In the genomic region with DNA sequence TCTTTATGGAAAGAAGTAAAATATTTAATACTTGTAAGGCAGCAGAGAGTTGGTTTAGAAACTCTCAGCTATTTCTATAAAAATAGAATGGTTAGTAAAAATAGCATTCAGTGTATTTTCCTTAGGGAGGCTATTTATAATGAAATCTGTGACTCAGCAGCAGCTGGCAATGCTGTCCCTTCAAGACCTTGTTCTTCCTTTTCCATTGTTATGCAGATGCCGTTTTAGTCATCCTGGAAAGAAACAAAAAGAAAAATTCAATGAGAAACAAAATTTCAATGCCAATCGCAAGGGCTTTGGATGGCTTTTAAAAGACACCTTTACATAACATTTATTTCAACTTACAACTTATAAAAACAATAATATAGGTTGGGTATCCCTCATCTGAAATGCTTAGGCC, we compare ENCODE assay signal across 13 cellular contexts. TPM values are rescaled to one million over a fixed set of nuclear protein-coding genes. Genes with fewer than 3 reads are reported as not detected.
DNase-seq lines count a peak whose midpoint lies in the region; ATAC-seq lines count a peak whose summit lies in the region.
"Had no signal": no experiment of that assay in that cellular context is flagged by ENCODE, and none has a peak within 500 bp of the region (broad histone marks: within the 10 kb centered on the region; RNA-seq: fewer than 3 reads in every experiment).

No MANE protein-coding gene starts in this region.

- H3K27ac ChIP-seq in HUES48 (ENCODE audit: low read depth, low read length) (peak overlapping the region; percentile 95), caudate nucleus (ENCODE audit: low read depth, low read length) (peak overlapping the region; percentile 82), skeletal muscle tissue (ENCODE audit: low read depth, low read length) (peak overlapping the region; percentile 94)

- H3K9me3 ChIP-seq in HUES48 (ENCODE audit: control insufficient read depth, insufficient read depth, low read length) (no peaks in the 10 kb centered on the region), skeletal muscle tissue (ENCODE audit: control insufficient read depth in 3 of 3, low read length in 3 of 3) (no peaks in the 10 kb centered on the region)
- H3K9me3 ChIP-seq: Caco-2 had no signal

- intact Hi-C loops in left ventricle myocardium superior (cut with micrococcal nuclease) = no loop called here

- ATAC-seq in left ventricle myocardium superior = peak; percentile 70
- ATAC-seq: T-cell had no signal

- H3K36me3 Mint-ChIP-seq in activated CD4-positive, alpha-beta memory T cell treated with anti-CD3 and anti-CD28 coated beads, Interleukin-2, amount 10 ng/mL, durations not matched to agents 7 days and 5 days (ENCODE audit: low read depth) = peaks cover 10% of the 10 kb centered on the region

- H3K9ac ChIP-seq in HUES48 (ENCODE audit: low read depth, low read length) = peak overlapping the region; percentile 48; the same call in 1 of the 2 replicates
- peak overlapping the region in 1 of 3 donors; percentile 46 for H3K9ac ChIP-seq in skeletal muscle tissue (ENCODE audit: low read depth in 1 of 3, low read length in 3 of 3)

- H3K9me3 Mint-ChIP-seq in activated CD4-positive, alpha-beta memory T cell treated with anti-CD3 and anti-CD28 coated beads, Interleukin-2, amount 10 ng/mL, durations not matched to agents 7 days and 5 days = no peaks in the 10 kb centered on the region
- H3K9me3 Mint-ChIP-seq: T-cell had no signal

- H3K27me3 Mint-ChIP-seq in activated CD4-positive, alpha-beta memory T cell treated with anti-CD3 and anti-CD28 coated beads, Interleukin-2, amount 10 ng/mL, durations not matched to agents 7 days and 5 days = peaks cover under 1% of the 10 kb centered on the region
- H3K27me3 Mint-ChIP-seq: T-cell had no signal

- POLR2A ChIA-PET in activated CD4-positive, alpha-beta memory T cell treated with anti-CD3 and anti-CD28 coated beads, Interleukin-2, amount 10 ng/mL, durations not matched to agents 7 days and 5 days (lab: Charles Lee) = no interaction called here

- H3K27ac Mint-ChIP-seq in activated CD4-positive, alpha-beta memory T cell treated with anti-CD3 and anti-CD28 coated beads, Interleukin-2, amount 10 ng/mL, durations not matched to agents 7 days and 5 days = no peak overlapping the region
- H3K27ac Mint-ChIP-seq: T-cell had no signal

- H3K4me3 Mint-ChIP-seq in activated CD4-positive, alpha-beta memory T cell treated with anti-CD3 and anti-CD28 coated beads, Interleukin-2, amount 10 ng/mL, durations not matched to agents 7 days and 5 days = no peak overlapping the region
- H3K4me3 Mint-ChIP-seq: T-cell had no signal

- H3K4me3 ChIP-seq in HUES48 (ENCODE audit: low read depth, low read length) = peak overlapping the region; percentile 43
- H3K4me3 ChIP-seq in skeletal muscle tissue (ENCODE audit: low read length in 3 of 3) = no peak overlapping the region

- CTCF ChIA-PET in activated CD4-positive, alpha-beta memory T cell treated with anti-CD3 and anti-CD28 coated beads, Interleukin-2, amount 10 ng/mL, durations not matched to agents 7 days and 5 days (lab: Charles Lee) = interaction anchor here (1.2 to 1.5 kb wide), 3 partner anchors 16 to 52 kb away, joined by 3 to 8 read pairs (median 4); no protein-coding TSS in a partner anchor

- peaks cover 2% of the 10 kb centered on the region for H3K4me1 Mint-ChIP-seq in activated CD4-positive, alpha-beta memory T cell treated with anti-CD3 and anti-CD28 coated beads, Interleukin-2, amount 10 ng/mL, durations not matched to agents 7 days and 5 days
- H3K4me1 Mint-ChIP-seq: T-cell had no signal

- 0 out of 2 replicates have a peak, but pooled peaks cover 5% of the 10 kb centered on the region for H3K36me3 ChIP-seq in HUES48 (ENCODE audit: control insufficient read depth, insufficient read depth, low read length)
- peaks cover 2 to 21% (median 6%) of the 10 kb centered on the region in 3 donors for H3K36me3 ChIP-seq in skeletal muscle tissue (ENCODE audit: control insufficient read depth in 3 of 3, insufficient read depth in 3 of 3, low read length in 3 of 3)

- DNase-seq in caudate nucleus (lab: John Stamatoyannopoulos, UW) (peak in 7 of 61 donors; percentile 8 to 66 (median 18)), left ventricle myocardium superior (no peak), SK-N-DZ (ENCODE audit: low spot score) (no peak), NCI-H446 (lab: John Stamatoyannopoulos, UW) (no peak), HUDEP-2 (lab: John Stamatoyannopoulos, UW; ENCODE audit: unreplicated experiment in 76 of 76) (no peak)
- DNase-seq in activated CD4-positive, alpha-beta memory T cell treated with anti-CD3 and anti-CD28 coated beads, Interleukin-2, amount 10 ng/mL, durations not matched to agents 7 days and 5 days = no peak
- DNase-seq: Caco-2, KBM-7, NCI-H510A treated with DMSO at 0.1 percent for 48 hours, T-cell had no signal

- H3K27me3 ChIP-seq in HUES48 (ENCODE audit: control insufficient read depth, insufficient read depth, low read length) (no peaks in the 10 kb centered on the region), skeletal muscle tissue (ENCODE audit: control insufficient read depth in 3 of 3, insufficient read depth in 3 of 3, low read length in 3 of 3) (no peaks in the 10 kb centered on the region)

- peaks cover 46% of the 10 kb centered on the region for H3K4me1 ChIP-seq in HUES48 (ENCODE audit: control insufficient read depth, insufficient read depth, low read length)
- peaks cover 20 to 36% (median 32%) of the 10 kb centered on the region in 3 donors for H3K4me1 ChIP-seq in skeletal muscle tissue (ENCODE audit: control insufficient read depth in 3 of 3, insufficient read depth in 3 of 3, low read length in 3 of 3)
- H3K4me1 ChIP-seq: Caco-2 had no signal

RNA-seq across cellular contexts. Expression of a gene that starts 17.5 kb away (rescaled TPM):
- total RNA-seq in left ventricle myocardium superior (411 TPM), skeletal muscle tissue (88.2 TPM)
- polyA plus RNA-seq in SK-N-DZ (2014; cell fraction: cytosol; rRNA removed) = 46.2 and 47.9 TPM in 2 replicates
- polyA plus RNA-seq in SK-N-DZ (2014; cell fraction: nucleus; rRNA removed) = 29.2 and 37.4 TPM in 2 replicates
- 10 to 100 TPM; 23.0 to 24.1 TPM for total RNA-seq in activated CD4-positive, alpha-beta memory T cell treated with anti-CD3 and anti-CD28 coated beads, Interleukin-2, amount 10 ng/mL, durations not matched to agents 7 days and 5 days

RNA-seq across cellular contexts. Expression of a gene that starts 22.9 kb away (rescaled TPM):
- total RNA-seq in left ventricle myocardium superior (18.2 TPM), skeletal muscle tissue (20.9 TPM)
- polyA plus RNA-seq in SK-N-DZ (2014; cell fraction: cytosol; rRNA removed) = 32.3 and 45.6 TPM in 2 replicates
- 68.8 and 83.5 TPM in 2 replicates for polyA plus RNA-seq in SK-N-DZ (2014; cell fraction: nucleus; rRNA removed)
- 10 to 100 TPM; 70.0 to 72.0 TPM for total RNA-seq in activated CD4-positive, alpha-beta memory T cell treated with anti-CD3 and anti-CD28 coated beads, Interleukin-2, amount 10 ng/mL, durations not matched to agents 7 days and 5 days

RNA-seq across cellular contexts. Expression of a gene that starts 57.0 kb away (rescaled TPM):
- not detected for total RNA-seq in left ventricle myocardium superior
- 0.52 TPM for total RNA-seq in skeletal muscle tissue
- polyA plus RNA-seq in SK-N-DZ (2014; cell fraction: cytosol; rRNA removed) = 0.06 TPM in 1 of 2 replicates, not detected in the other
- polyA plus RNA-seq in SK-N-DZ (2014; cell fraction: nucleus; rRNA removed) = not detected in 2 replicates
- not detected for total RNA-seq in activated CD4-positive, alpha-beta memory T cell treated with anti-CD3 and anti-CD28 coated beads, Interleukin-2, amount 10 ng/mL, durations not matched to agents 7 days and 5 days
- total RNA-seq: mucosa of gallbladder, T-cell had no signal
